Comparison of ENCODE assay signal across 17 cellular contexts in genomic region chr2:105324732-105325131, GRCh38. TPM values are rescaled to one million over a fixed set of nuclear protein-coding genes. Genes with fewer than 3 reads are reported as not detected.
DNase-seq lines count a peak whose midpoint lies in the region; ATAC-seq, FAIRE-seq and TF ChIP-seq lines count a peak whose summit lies in the region.
"Had no signal": no experiment of that assay in that cellular context is flagged by ENCODE, and none has a peak within 500 bp of the region (broad histone marks: within the 10 kb centered on the region; RNA-seq: fewer than 3 reads in every experiment).

No MANE protein-coding gene starts in this region.

- no peak overlapping the region for H3K4me2 ChIP-seq in mesendoderm (ENCODE audit: low read length)

- H3K36me3 ChIP-seq in bronchial epithelial cell (ENCODE audit: control insufficient read depth, insufficient read depth, low read length) (peaks cover 2% of the 10 kb centered on the region), mesendoderm (ENCODE audit: control insufficient read depth, insufficient read depth, low read length) (no peaks in the 10 kb centered on the region)
- H3K36me3 ChIP-seq: left ventricle myocardium inferior had no signal

- no peak overlapping the region for H3K18ac ChIP-seq in mesendoderm (ENCODE audit: low read length)

- no peak for FAIRE-seq in bronchial epithelial cell (lab: Jason Lieb, UNC)
- FAIRE-seq: endometrium, GM12891 had no signal

- H3K79me1 ChIP-seq in mesendoderm (ENCODE audit: low read length), result peaks cover 13% of the 10 kb centered on the region

- intact Hi-C loops in activated CD4-positive, alpha-beta T cell treated with anti-CD3 and anti-CD28 coated beads, Interleukin-2, amount 10 ng/mL, durations not matched to agents 24 days and 14 days (cut with micrococcal nuclease), result no loop called here
- intact Hi-C loops in activated T-helper 1 cell treated with anti-CD3 and anti-CD28 coated beads, Interleukin-12 subunit alpha, Interleukin-12 subunit beta, Interleukin-2, Interleukin-4 antibody, amounts not matched to agents 30 ng/mL and 10 ng/mL and 1 ng/mL, durations not matched to agents 14 hours and 24 hours and 36 hours (cut with micrococcal nuclease), result no loop called here

- no peak overlapping the region for H2BK15ac ChIP-seq in mesendoderm (replicated peaks; ENCODE audit: low read depth)

- peak overlapping the region; percentile 68 for H3K27ac ChIP-seq in AG04450 (ENCODE audit: low read depth, low read length)
- peak overlapping the region; percentile 19 for H3K27ac ChIP-seq in mesendoderm (ENCODE audit: low read depth, low read length)
- H3K27ac ChIP-seq: C4-2B, left ventricle myocardium inferior had no signal

- no peaks in the 10 kb centered on the region for H3K9me3 Mint-ChIP-seq in activated CD4-positive, alpha-beta T cell treated with anti-CD3 and anti-CD28 coated beads, Interleukin-2, amount 10 ng/mL, durations not matched to agents 24 days and 14 days
- no peaks in the 10 kb centered on the region for H3K9me3 Mint-ChIP-seq in activated T-helper 1 cell treated with anti-CD3 and anti-CD28 coated beads, Interleukin-12 subunit alpha, Interleukin-12 subunit beta, Interleukin-2, Interleukin-4 antibody, amounts not matched to agents 30 ng/mL and 10 ng/mL and 1 ng/mL, durations not matched to agents 14 hours and 24 hours and 36 hours

- H3K23ac ChIP-seq in mesendoderm (ENCODE audit: low read length), result no peak overlapping the region

- no peaks in the 10 kb centered on the region for H3K9me3 ChIP-seq in AG04450 (ENCODE audit: control insufficient read depth, insufficient read depth, low read length)
- H3K9me3 ChIP-seq: left ventricle myocardium inferior had no signal

- no peak for TF ChIP-seq CTCF in AG04450 (IDR thresholded peaks at IDR 0.05; ENCODE audit: low read depth, low read length)
- no peak for TF ChIP-seq CTCF in bronchial epithelial cell (IDR thresholded peaks at IDR 0.05; ENCODE audit: insufficient read depth, low read length, severe bottlenecking)

- DNase-seq in AG04450 (ENCODE audit: low read depth, low spot score), result no peak
- peak; percentile 58 for DNase-seq in HT1080 (ENCODE audit: low read depth)
- peak; percentile 79 for DNase-seq in bronchial epithelial cell (ENCODE audit: low read depth)
- DNase-seq in mesendoderm, result peak; percentile 86
- DNase-seq in activated CD4-positive, alpha-beta T cell treated with anti-CD3 and anti-CD28 coated beads, Interleukin-2, amount 10 ng/mL, durations not matched to agents 24 days and 14 days, result no peak
- DNase-seq in activated T-helper 1 cell treated with anti-CD3 and anti-CD28 coated beads, Interleukin-12 subunit alpha, Interleukin-12 subunit beta, Interleukin-2, Interleukin-4 antibody, amounts not matched to agents 30 ng/mL and 10 ng/mL and 1 ng/mL, durations not matched to agents 14 hours and 24 hours and 36 hours (ENCODE audit: low spot score), result no peak
- DNase-seq: activated T-cell treated with anti-CD3 and anti-CD28 coated beads, Interleukin-2, amount 50 U/mL, for 48 hours; left ventricle myocardium inferior; NCI-H1436; stimulated activated naive CD4-positive, alpha-beta T cell; T1000 had no signal

- H3K4me3 Mint-ChIP-seq in activated CD4-positive, alpha-beta T cell treated with anti-CD3 and anti-CD28 coated beads, Interleukin-2, amount 10 ng/mL, durations not matched to agents 24 days and 14 days, result no peak overlapping the region
- no peak overlapping the region for H3K4me3 Mint-ChIP-seq in activated T-helper 1 cell treated with anti-CD3 and anti-CD28 coated beads, Interleukin-12 subunit alpha, Interleukin-12 subunit beta, Interleukin-2, Interleukin-4 antibody, amounts not matched to agents 30 ng/mL and 10 ng/mL and 1 ng/mL, durations not matched to agents 14 hours and 24 hours and 36 hours

- H2AK5ac ChIP-seq in mesendoderm (ENCODE audit: low read length), result no peak overlapping the region

- H3K27me3 ChIP-seq in AG04450 (ENCODE audit: control insufficient read depth, insufficient read depth, low read length) (no peaks in the 10 kb centered on the region), bronchial epithelial cell (ENCODE audit: control insufficient read depth, insufficient read depth, low read length) (no peaks in the 10 kb centered on the region), mesendoderm (ENCODE audit: insufficient read depth, low read length, poor library complexity) (no peaks in the 10 kb centered on the region)

- peaks cover 32% of the 10 kb centered on the region for H3K4me1 Mint-ChIP-seq in activated CD4-positive, alpha-beta T cell treated with anti-CD3 and anti-CD28 coated beads, Interleukin-2, amount 10 ng/mL, durations not matched to agents 24 days and 14 days
- H3K4me1 Mint-ChIP-seq in activated T-helper 1 cell treated with anti-CD3 and anti-CD28 coated beads, Interleukin-12 subunit alpha, Interleukin-12 subunit beta, Interleukin-2, Interleukin-4 antibody, amounts not matched to agents 30 ng/mL and 10 ng/mL and 1 ng/mL, durations not matched to agents 14 hours and 24 hours and 36 hours (ENCODE audit: low read depth), result peaks cover 40% of the 10 kb centered on the region

- WGBS in mesendoderm (ENCODE audit: extremely low coverage, insufficient coverage, low lambda C conversion rate), result no CpG with 5 or more reads among the region's 4 CpGs

- no peak overlapping the region for H3K4me3 ChIP-seq in AG04450 (ENCODE audit: low read depth, low read length)
- H3K4me3 ChIP-seq in bronchial epithelial cell (ENCODE audit: low read depth, low read length), result no peak overlapping the region
- H3K4me3 ChIP-seq in mesendoderm (ENCODE audit: low read length), result no peak overlapping the region
- H3K4me3 ChIP-seq: left ventricle myocardium inferior, skin epidermis had no signal

- CTCF ChIA-PET in AG04450 (lab: Charles Lee), result interaction anchor here (0.9 to 1.4 kb wide), 3 partner anchors 9 to 37 kb away, joined by 3 to 4 read pairs (median 4); no protein-coding TSS in a partner anchor

- H3K56ac ChIP-seq in mesendoderm (ENCODE audit: low read length), result no peak overlapping the region

- ATAC-seq in HG03108 (IDR thresholded peaks at IDR 0.05; ENCODE audit: unreplicated experiment) (no peak), GM21381 (IDR thresholded peaks at IDR 0.05; ENCODE audit: unreplicated experiment) (no peak)

- H4K5ac ChIP-seq in mesendoderm (ENCODE audit: low read length), result no peak overlapping the region

- H2BK5ac ChIP-seq in mesendoderm (ENCODE audit: low read length), result no peak overlapping the region

- peaks cover 4% of the 10 kb centered on the region for H3K4me1 ChIP-seq in mesendoderm (ENCODE audit: control insufficient read depth, low read depth, low read length)

- POLR2A ChIA-PET in AG04450 (lab: Yijun Ruan, JAX), result no interaction called here

- no peaks in the 10 kb centered on the region for H3K27me3 Mint-ChIP-seq in activated CD4-positive, alpha-beta T cell treated with anti-CD3 and anti-CD28 coated beads, Interleukin-2, amount 10 ng/mL, durations not matched to agents 24 days and 14 days
- no peaks in the 10 kb centered on the region for H3K27me3 Mint-ChIP-seq in activated T-helper 1 cell treated with anti-CD3 and anti-CD28 coated beads, Interleukin-12 subunit alpha, Interleukin-12 subunit beta, Interleukin-2, Interleukin-4 antibody, amounts not matched to agents 30 ng/mL and 10 ng/mL and 1 ng/mL, durations not matched to agents 14 hours and 24 hours and 36 hours (ENCODE audit: insufficient read depth)

- no peak overlapping the region for H4K8ac ChIP-seq in mesendoderm (ENCODE audit: low read depth, low read length)

- H2BK120ac ChIP-seq in mesendoderm (ENCODE audit: low read depth, low read length), result no peak overlapping the region

- no peak overlapping the region for H3K4ac ChIP-seq in mesendoderm (ENCODE audit: low read depth, low read length)

- H3K9ac ChIP-seq in mesendoderm (ENCODE audit: low read length), result no peak overlapping the region

- peaks cover 15% of the 10 kb centered on the region for H3K36me3 Mint-ChIP-seq in activated CD4-positive, alpha-beta T cell treated with anti-CD3 and anti-CD28 coated beads, Interleukin-2, amount 10 ng/mL, durations not matched to agents 24 days and 14 days (ENCODE audit: low read depth)
- H3K36me3 Mint-ChIP-seq in activated T-helper 1 cell treated with anti-CD3 and anti-CD28 coated beads, Interleukin-12 subunit alpha, Interleukin-12 subunit beta, Interleukin-2, Interleukin-4 antibody, amounts not matched to agents 30 ng/mL and 10 ng/mL and 1 ng/mL, durations not matched to agents 14 hours and 24 hours and 36 hours (ENCODE audit: low read depth), result peaks cover 6% of the 10 kb centered on the region

- peaks cover 16% of the 10 kb centered on the region for H3K79me2 ChIP-seq in mesendoderm (ENCODE audit: control insufficient read depth, insufficient read depth, low read length)

- H3K27ac Mint-ChIP-seq in activated CD4-positive, alpha-beta T cell treated with anti-CD3 and anti-CD28 coated beads, Interleukin-2, amount 10 ng/mL, durations not matched to agents 24 days and 14 days, result no peak overlapping the region
- H3K27ac Mint-ChIP-seq in activated T-helper 1 cell treated with anti-CD3 and anti-CD28 coated beads, Interleukin-12 subunit alpha, Interleukin-12 subunit beta, Interleukin-2, Interleukin-4 antibody, amounts not matched to agents 30 ng/mL and 10 ng/mL and 1 ng/mL, durations not matched to agents 14 hours and 24 hours and 36 hours, result no peak overlapping the region

RNA-seq across cellular contexts. Expression of gene TGFBRAP1, which starts 4.8 kb away (rescaled TPM):
- 7.9 and 9.8 TPM in 2 replicates for polyA plus RNA-seq in AG04450 (2011; rRNA removed)
- polyA minus RNA-seq in AG04450 (2011; rRNA and poly(A)+ RNA removed), result 14.0 and 16.7 TPM in 2 replicates
- 31.1 and 37.7 TPM in 2 replicates for total RNA-seq in HT1080 (2014; rRNA removed; shearing (Covaris generic))
- 19.2 and 21.0 TPM in 2 replicates for polyA plus RNA-seq in HT1080 (2015; cell fraction: cytosol; rRNA removed)
- 17.4 and 20.1 TPM in 2 replicates for polyA plus RNA-seq in HT1080 (2015; cell fraction: nucleus; rRNA removed)
- total RNA-seq in bronchial epithelial cell, result 10.8 and 13.7 TPM in 2 replicates
- 11.9 TPM for polyA plus RNA-seq in mesendoderm (2013, experiment 1 of 2)
- 12.3 TPM for polyA plus RNA-seq in mesendoderm (2013, experiment 2 of 2)
- 26.2 and 26.5 TPM in 2 replicates for total RNA-seq in activated CD4-positive, alpha-beta T cell treated with anti-CD3 and anti-CD28 coated beads, Interleukin-2, amount 10 ng/mL, durations not matched to agents 24 days and 14 days
- total RNA-seq in activated T-helper 1 cell treated with anti-CD3 and anti-CD28 coated beads, Interleukin-12 subunit alpha, Interleukin-12 subunit beta, Interleukin-2, Interleukin-4 antibody, amounts not matched to agents 30 ng/mL and 10 ng/mL and 1 ng/mL, durations not matched to agents 14 hours and 24 hours and 36 hours, result 23.1 and 27.3 TPM in 2 replicates

RNA-seq across cellular contexts. Expression of gene C2orf49, which starts 12.6 kb away (rescaled TPM):
- polyA plus RNA-seq in AG04450 (2011; rRNA removed), result 13.7 and 20.3 TPM in 2 replicates
- 9.9 and 11.5 TPM in 2 replicates for polyA minus RNA-seq in AG04450 (2011; rRNA and poly(A)+ RNA removed)
- 9.1 and 14.5 TPM in 2 replicates for total RNA-seq in HT1080 (2014; rRNA removed; shearing (Covaris generic))
- 12.9 and 18.2 TPM in 2 replicates for polyA plus RNA-seq in HT1080 (2015; cell fraction: cytosol; rRNA removed)
- polyA plus RNA-seq in HT1080 (2015; cell fraction: nucleus; rRNA removed), result 11.4 and 19.7 TPM in 2 replicates
- 25.6 and 28.2 TPM in 2 replicates for total RNA-seq in bronchial epithelial cell
- polyA plus RNA-seq in mesendoderm (2013, experiment 1 of 2), result 16.4 TPM
- polyA plus RNA-seq in mesendoderm (2013, experiment 2 of 2), result 15.7 TPM
- 20.8 and 25.5 TPM in 2 replicates for total RNA-seq in activated CD4-positive, alpha-beta T cell treated with anti-CD3 and anti-CD28 coated beads, Interleukin-2, amount 10 ng/mL, durations not matched to agents 24 days and 14 days
- total RNA-seq in activated T-helper 1 cell treated with anti-CD3 and anti-CD28 coated beads, Interleukin-12 subunit alpha, Interleukin-12 subunit beta, Interleukin-2, Interleukin-4 antibody, amounts not matched to agents 30 ng/mL and 10 ng/mL and 1 ng/mL, durations not matched to agents 14 hours and 24 hours and 36 hours, result 18.5 and 23.4 TPM in 2 replicates

Comparison
In these comparisons a context has a peak if more than half of its experiments do, and no peak if none do; other contexts are left out.
1. DNase-seq: peak in HT1080 (single experiment), bronchial epithelial cell (single experiment) and mesendoderm (single experiment); none in AG04450 (single experiment), activated CD4-positive, alpha-beta T cell treated with anti-CD3 and anti-CD28 coated beads, Interleukin-2, amount 10 ng/mL, durations not matched to agents 24 days and 14 days (single experiment) and activated T-helper 1 cell treated with anti-CD3 and anti-CD28 coated beads, Interleukin-12 subunit alpha, Interleukin-12 subunit beta, Interleukin-2, Interleukin-4 antibody, amounts not matched to agents 30 ng/mL and 10 ng/mL and 1 ng/mL, durations not matched to agents 14 hours and 24 hours and 36 hours (single experiment).